8 cellular contexts compared by ENCODE assay signal in the genomic region with DNA sequence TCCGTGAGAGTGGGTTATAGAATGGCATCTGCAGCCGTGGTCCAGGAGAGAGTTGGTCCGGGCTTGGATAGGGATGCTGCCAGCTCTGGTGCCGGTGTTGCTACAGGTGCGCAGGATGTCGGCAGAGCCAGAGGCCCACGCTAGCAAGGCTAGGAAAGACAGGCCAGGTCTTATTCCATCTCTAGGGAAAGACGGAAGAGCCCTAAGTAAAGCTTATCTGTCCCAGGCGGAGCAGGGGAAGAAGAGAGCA. TPM values are rescaled to one million over a fixed set of nuclear protein-coding genes. Genes with fewer than 3 reads are reported as not detected.
A peak's percentile ranks its signal among the peaks of the same experiment; 100 is the strongest.
DNase-seq lines count a peak whose midpoint lies in the region; ATAC-seq, FAIRE-seq and TF ChIP-seq lines count a peak whose summit lies in the region.

No MANE protein-coding gene starts in this region.

- ATAC-seq in GM19025 (IDR thresholded peaks at IDR 0.05; ENCODE audit: low read depth, unreplicated experiment) (peak; percentile 2), HG03460 (IDR thresholded peaks at IDR 0.05; ENCODE audit: unreplicated experiment) (peak; percentile 1)
- ATAC-seq in naive thymus-derived CD4-positive, alpha-beta T cell: no peak

- H3K27ac Mint-ChIP-seq in naive thymus-derived CD4-positive, alpha-beta T cell: peak overlapping the region; percentile 86 to 98 (median 91)

- H3K4me1 Mint-ChIP-seq in naive thymus-derived CD4-positive, alpha-beta T cell: peaks cover 48 to 71% (median 61%) of the 10 kb centered on the region in 7 donors

- H3K4me3 ChIP-seq in bronchial epithelial cell (ENCODE audit: low read depth, low read length): peak overlapping the region; percentile 67
- peak overlapping the region; percentile 83 for H3K4me3 ChIP-seq in naive thymus-derived CD4-positive, alpha-beta T cell (ENCODE audit: low read length)

- no peaks in the 10 kb centered on the region for H3K27me3 ChIP-seq in bronchial epithelial cell (ENCODE audit: control insufficient read depth, insufficient read depth, low read length)
- H3K27me3 ChIP-seq in naive thymus-derived CD4-positive, alpha-beta T cell (ENCODE audit: control insufficient read depth in 2 of 2, insufficient read depth in 2 of 2, low read length in 2 of 2): no peaks in the 10 kb centered on the region

- H3K9me3 ChIP-seq in naive thymus-derived CD4-positive, alpha-beta T cell (ENCODE audit: control insufficient read depth in 2 of 3, low read length in 3 of 3): no peaks in the 10 kb centered on the region

- peaks cover 0 to 4% (median 0%) of the 10 kb centered on the region in 11 donors for H3K9me3 Mint-ChIP-seq in naive thymus-derived CD4-positive, alpha-beta T cell

- TF ChIP-seq CTCF in bronchial epithelial cell (IDR thresholded peaks at IDR 0.05; ENCODE audit: insufficient read depth, low read length, severe bottlenecking): no peak

- peak overlapping the region; percentile 80 to 95 (median 92) for H3K4me3 Mint-ChIP-seq in naive thymus-derived CD4-positive, alpha-beta T cell

- POLR2A ChIA-PET in naive thymus-derived CD4-positive, alpha-beta T cell (lab: Charles Lee): interaction anchor here (1.0 to 11.7 kb wide), 13 partner anchors 13 to 136 kb away, joined by 3 to 298 read pairs (median 7); a partner anchor contains a TSS

- intact Hi-C loops in naive thymus-derived CD4-positive, alpha-beta T cell (cut with micrococcal nuclease): no loop called here

- CTCF ChIA-PET in naive thymus-derived CD4-positive, alpha-beta T cell (lab: Charles Lee): interaction anchor here (0.6 to 2.1 kb wide), 8 partner anchors 11 to 107 kb away, joined by 3 to 11 read pairs (median 3); a partner anchor contains a TSS

- DNase-seq in bronchial epithelial cell (ENCODE audit: low read depth): no peak
- no peak for DNase-seq in naive thymus-derived CD4-positive, alpha-beta T cell
- no peak for DNase-seq in stimulated activated CD4-positive, alpha-beta T cell treated with anti-CD3 and anti-CD28 coated beads, Interleukin-15, amount 100 ng/mL, for 24 hours
- no peak for DNase-seq in HTR-8/SVneo (ENCODE audit: insufficient read length, low spot score)
- no peak for DNase-seq in LoVo (ENCODE audit: low spot score)
- no peak for DNase-seq in NCI-H446 (lab: John Stamatoyannopoulos, UW)

- FAIRE-seq in bronchial epithelial cell (lab: Jason Lieb, UNC): no peak
- no peak for FAIRE-seq in HTR-8/SVneo (lab: Jason Lieb, UNC)

- peak overlapping the region; percentile 97 for H3K27ac ChIP-seq in naive thymus-derived CD4-positive, alpha-beta T cell (ENCODE audit: low read depth, low read length)

- H3K36me3 Mint-ChIP-seq in naive thymus-derived CD4-positive, alpha-beta T cell: peaks cover 0 to 37% (median 17%) of the 10 kb centered on the region in 5 donors

- peaks cover 16 to 37% of the 10 kb centered on the region in 2 donors for H3K4me1 ChIP-seq in naive thymus-derived CD4-positive, alpha-beta T cell (ENCODE audit: control insufficient read depth in 2 of 2, insufficient read depth in 2 of 2, low read length in 2 of 2)

- H3K27me3 Mint-ChIP-seq in naive thymus-derived CD4-positive, alpha-beta T cell: no peaks in the 10 kb centered on the region

- peaks cover 12% of the 10 kb centered on the region for H3K36me3 ChIP-seq in bronchial epithelial cell (ENCODE audit: control insufficient read depth, insufficient read depth, low read length)
- H3K36me3 ChIP-seq in naive thymus-derived CD4-positive, alpha-beta T cell (ENCODE audit: control insufficient read depth in 2 of 3, insufficient read depth in 3 of 3, low read length in 3 of 3): peaks cover 0 to 28% (median 10%) of the 10 kb centered on the region in 3 experiments

RNA-seq across cellular contexts. Expression of a gene that starts 0.5 kb away (rescaled TPM):
- total RNA-seq in bronchial epithelial cell: 65.0 and 71.8 TPM in 2 replicates
- 100 to 1,000 TPM; 189 to 583 (median 202) TPM for total RNA-seq in naive thymus-derived CD4-positive, alpha-beta T cell
- 100 to 1,000 TPM; 698 to 703 TPM for polyA plus RNA-seq in naive thymus-derived CD4-positive, alpha-beta T cell

RNA-seq across cellular contexts. Expression of a gene that starts 5.0 kb away (rescaled TPM):
- total RNA-seq in bronchial epithelial cell: 0.51 TPM in 1 of 2 replicates, not detected in the other
- total RNA-seq in naive thymus-derived CD4-positive, alpha-beta T cell: 1 to 10 TPM; 1.8 to 4.3 (median 2.0) TPM
- polyA plus RNA-seq in naive thymus-derived CD4-positive, alpha-beta T cell: 1 to 10 TPM in 1 of 2 donors, under 1 TPM in 1; 0.48 to 1.2 TPM

RNA-seq across cellular contexts. Expression of a gene that starts 5.9 kb away (rescaled TPM):
- 12.6 and 17.8 TPM in 2 replicates for total RNA-seq in bronchial epithelial cell
- total RNA-seq in naive thymus-derived CD4-positive, alpha-beta T cell: 10 to 100 TPM in 4 of 5 experiments, 1 to 10 TPM in 1; 9.0 to 25.5 (median 22.3) TPM
- polyA plus RNA-seq in naive thymus-derived CD4-positive, alpha-beta T cell: 10 to 100 TPM in 1 of 2 donors, 1 to 10 TPM in 1; 9.6 to 12.4 TPM

RNA-seq across cellular contexts. Expression of a gene that starts 10.9 kb away (rescaled TPM):
- total RNA-seq in bronchial epithelial cell: 26.9 and 37.5 TPM in 2 replicates
- 100 to 1,000 TPM; 120 to 777 (median 143) TPM for total RNA-seq in naive thymus-derived CD4-positive, alpha-beta T cell
- polyA plus RNA-seq in naive thymus-derived CD4-positive, alpha-beta T cell: 100 to 1,000 TPM; 402 to 435 TPM

RNA-seq across cellular contexts. Expression of a gene that starts 11.8 kb away (rescaled TPM):
- total RNA-seq in bronchial epithelial cell: 23.3 and 25.8 TPM in 2 replicates
- 100 to 1,000 TPM in 1 of 5 experiments, 10 to 100 TPM in 4; 64.0 to 151 (median 95.4) TPM for total RNA-seq in naive thymus-derived CD4-positive, alpha-beta T cell
- polyA plus RNA-seq in naive thymus-derived CD4-positive, alpha-beta T cell: 10 to 100 TPM; 40.9 to 48.1 TPM
